8 cellular contexts compared by ENCODE assay signal in genomic region chr15:40763801-40764765, GRCh38. TPM values are rescaled to one million over a fixed set of nuclear protein-coding genes. Genes with fewer than 3 reads are reported as not detected.
DNase-seq lines count a peak whose midpoint lies in the region; ATAC-seq and TF ChIP-seq lines count a peak whose summit lies in the region.

GCHFR (plus strand) TSS chr15:40764068; CDS start chr15:40764181, 113 bp downstream.

- H3K4me3 ChIP-seq in Peyer's patch (peak within 1 kb of the TSS; percentile 50 to 80 (median 68)), aorta (ENCODE audit: low read length in 2 of 2) (peak within 1 kb of the TSS; percentile 7 to 57)

- intact Hi-C loops in aorta (cut with DNase I) = loop anchor here (5.0 to 10.0 kb wide), 3 partner anchors 43 to 169 kb away; partner anchors contain the start of genes DNAJC17 (in 2 of the 2), ZFYVE19 (in 2 of the 2), KNL1 (in 1 of the 2) and VPS18 (in 1 of the 2)

- DNase-seq in NCI-H510A treated with DMSO at 0.1 percent for 48 hours (lab: John Stamatoyannopoulos, UW) (peak; percentile 13), NCI-H510A (lab: John Stamatoyannopoulos, UW) (no peak), Peyer's patch (peak; percentile 74 to 92 (median 91)), germinal center (ENCODE audit: low spot score) (peak; percentile 79), nucleus accumbens (lab: John Stamatoyannopoulos, UW) (peak in 31 of 56 donors; percentile 7 to 64 (median 43)), aorta (peak; percentile 87 to 93)
- DNase-seq in activated gamma-delta T cell treated with anti-CD3 and anti-CD28 coated beads, Interleukin-2, amount 50 U/mL, for 16 hours (ENCODE audit: low read depth) = peak; percentile 34

- H3K27me3 ChIP-seq in Peyer's patch (no peaks in the 10 kb centered on the region), aorta (ENCODE audit: control insufficient read depth in 1 of 2, insufficient read depth in 2 of 2, low read length in 1 of 2) (no peaks in the 10 kb centered on the region)

- peaks cover 0 to 50% (median 15%) of the 10 kb centered on the region in 4 donors for H3K4me1 ChIP-seq in Peyer's patch
- H3K4me1 ChIP-seq in aorta (ENCODE audit: control insufficient read depth in 1 of 2, insufficient read depth in 2 of 2, low read length in 2 of 2) = no peaks in the 10 kb centered on the region

- WGBS in aorta, 2 donors = 1% methylated on average over 76 to 77 of the region's 77 CpGs

- ATAC-seq in HG02938 (IDR thresholded peaks at IDR 0.05; ENCODE audit: unreplicated experiment) (peak; percentile 37), aorta (ENCODE audit: low FRiP score) (peak; percentile 85)

- peaks cover 0 to 12% (median 0%) of the 10 kb centered on the region in 3 donors for H3K36me3 ChIP-seq in Peyer's patch
- no peaks in the 10 kb centered on the region for H3K36me3 ChIP-seq in aorta (ENCODE audit: control insufficient read depth in 1 of 2, insufficient read depth in 2 of 2, low read length in 1 of 2)

- H3K9me3 ChIP-seq in Peyer's patch (no peaks in the 10 kb centered on the region), aorta (ENCODE audit: control insufficient read depth, low read length) (no peaks in the 10 kb centered on the region)

- TF ChIP-seq CTCF in Peyer's patch (IDR thresholded peaks at IDR 0.05) = peak; percentile 1 to 56 (median 36)

- H3K27ac ChIP-seq in Peyer's patch = peak within 1 kb of the TSS; percentile 80 to 92 (median 85)
- H3K27ac ChIP-seq in aorta (ENCODE audit: low read depth in 1 of 2, low read length in 2 of 2) = peak within 1 kb of the TSS in 1 of 2 donors; percentile 74

- peak; percentile 82 to 83 for TF ChIP-seq POLR2A in Peyer's patch (IDR thresholded peaks at IDR 0.05)

RNA-seq across cellular contexts. Expression of gene GCHFR, which starts in this region (rescaled TPM):
- 100 to 1,000 TPM in 3 of 4 donors, 10 to 100 TPM in 1; 81.7 to 286 (median 136) TPM for total RNA-seq in Peyer's patch
- total RNA-seq in aorta = 1 to 10 TPM; 4.5 to 7.7 TPM
- 10 to 100 TPM; 21.0 to 48.2 TPM for polyA plus RNA-seq in aorta

Comparison
In these comparisons a context has a peak if more than half of its experiments do, and no peak if none do; other contexts are left out.
1. RNA of gene GCHFR (total RNA-seq): 81.7 to 286 TPM in Peyer's patch; 4.5 to 7.7 TPM in aorta; every median in the first group is over 4 times any median in the second.